ENCODE assay signal across 20 cellular contexts in the genomic region with DNA sequence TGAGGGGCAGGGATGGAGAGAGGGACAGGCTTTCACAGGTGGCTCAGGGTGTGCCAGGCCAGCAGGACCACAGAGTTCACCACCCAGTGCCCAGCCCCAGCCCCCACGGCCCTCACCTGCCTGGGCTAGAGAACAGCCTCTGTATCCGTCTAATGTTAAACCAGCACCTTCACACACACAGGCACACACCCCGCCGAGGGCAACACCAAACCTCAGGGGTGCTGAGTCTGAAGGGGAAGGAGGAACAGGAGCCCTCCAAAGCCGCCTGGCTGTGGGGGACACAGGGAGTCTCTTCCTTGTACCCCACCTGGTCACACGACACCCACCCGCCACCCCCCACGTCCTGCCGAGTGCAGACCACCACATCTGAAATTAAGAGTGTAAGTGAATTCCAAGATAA.
DNase-seq lines count a peak whose midpoint lies in the region; TF ChIP-seq lines count a peak whose summit lies in the region.
"Had no signal": no experiment of that assay in that cellular context is flagged by ENCODE, and none has a peak within 500 bp of the region (broad histone marks: within the 10 kb centered on the region; RNA-seq: fewer than 3 reads in every experiment).

No MANE protein-coding gene starts in this region.

- no peak overlapping the region for H3K27ac ChIP-seq in stomach
- H3K27ac ChIP-seq: BLaER1, C4-2B, GM23248 had no signal

- TF ChIP-seq CTCF in chondrocyte (IDR thresholded peaks at IDR 0.05) (no peak), stomach (IDR thresholded peaks at IDR 0.05) (no peak)

- H3K27me3 ChIP-seq in stomach, result peaks cover 0 to 66% (median 20%) of the 10 kb centered on the region in 3 donors
- H3K27me3 ChIP-seq: BLaER1 had no signal

- no peak overlapping the region for H3K27ac Mint-ChIP-seq in chondrocyte (ENCODE audit: unreplicated experiment)
- H3K27ac Mint-ChIP-seq in T-helper 2 cell treated with Interferon-gamma antibody and Interleukin-4, amounts not matched to agents 5 μg/mL and 100 μg/mL, for 36 hours, result no peak overlapping the region
- H3K27ac Mint-ChIP-seq: B cell; CD4-positive, CD25-positive, alpha-beta regulatory T cell; CD8-positive, alpha-beta T cell had no signal

- WGBS in stomach, 5 donors, result 49 to 80% (median 64%) methylated on average over 7 to 9 of the region's 9 CpGs

- DNase-seq in chondrocyte (ENCODE audit: low spot score), result peak; percentile 66
- peak; percentile 88 for DNase-seq in mesenteric fat pad (ENCODE audit: low spot score)
- peak; percentile 74 for DNase-seq in posterior vena cava (ENCODE audit: low spot score)
- peak; percentile 20 for DNase-seq in stomach
- DNase-seq in DMS79 (lab: John Stamatoyannopoulos, UW), result no peak
- DNase-seq in Ammon's horn (ENCODE audit: low spot score), result no peak
- DNase-seq in T-helper 2 cell treated with Interferon-gamma antibody and Interleukin-4, amounts not matched to agents 5 μg/mL and 100 μg/mL, for 36 hours (ENCODE audit: low spot score), result no peak
- DNase-seq: Caco-2; CD4-positive, CD25-positive, alpha-beta regulatory T cell; DMS153; EL; GDM1; GM23248; H7; HCEC 1CT had no signal

- no peak for TF ChIP-seq POLR2A in stomach (IDR thresholded peaks at IDR 0.05)

- intact Hi-C loops in posterior vena cava (cut with DNase I) (no loop called here), stomach (cut with DNase I; ENCODE audit: low total_unique reads) (no loop called here)

- H3K9me3 ChIP-seq in stomach, result no peaks in the 10 kb centered on the region
- H3K9me3 ChIP-seq: BLaER1, Caco-2 had no signal

- TF ChIP-seq EP300 in stomach (IDR thresholded peaks at IDR 0.05), result no peak

- H3K36me3 ChIP-seq in stomach, result no peaks in the 10 kb centered on the region
- H3K36me3 ChIP-seq: BLaER1 had no signal

- H3K4me1 ChIP-seq in stomach, result peaks cover 3 to 17% (median 13%) of the 10 kb centered on the region in 4 donors
- H3K4me1 ChIP-seq: Caco-2 had no signal

- H3K27me3 Mint-ChIP-seq in chondrocyte (ENCODE audit: low read depth), result no peaks in the 10 kb centered on the region
- no peaks in the 10 kb centered on the region for H3K27me3 Mint-ChIP-seq in T-helper 2 cell treated with Interferon-gamma antibody and Interleukin-4, amounts not matched to agents 5 μg/mL and 100 μg/mL, for 36 hours (ENCODE audit: low read depth)
- H3K27me3 Mint-ChIP-seq: B cell; CD4-positive, CD25-positive, alpha-beta regulatory T cell had no signal

- no peaks in the 10 kb centered on the region for H3K4me1 Mint-ChIP-seq in chondrocyte (ENCODE audit: low read depth)
- no peaks in the 10 kb centered on the region for H3K4me1 Mint-ChIP-seq in T-helper 2 cell treated with Interferon-gamma antibody and Interleukin-4, amounts not matched to agents 5 μg/mL and 100 μg/mL, for 36 hours (ENCODE audit: low read depth)
- H3K4me1 Mint-ChIP-seq: B cell; CD4-positive, CD25-positive, alpha-beta regulatory T cell had no signal

- no peaks in the 10 kb centered on the region for H3K36me3 Mint-ChIP-seq in chondrocyte (ENCODE audit: low read depth)
- H3K36me3 Mint-ChIP-seq in T-helper 2 cell treated with Interferon-gamma antibody and Interleukin-4, amounts not matched to agents 5 μg/mL and 100 μg/mL, for 36 hours (ENCODE audit: low read depth), result no peaks in the 10 kb centered on the region
- H3K36me3 Mint-ChIP-seq: CD4-positive, CD25-positive, alpha-beta regulatory T cell; CD8-positive, alpha-beta T cell had no signal

- no peak overlapping the region for H3K4me3 ChIP-seq in stomach
- H3K4me3 ChIP-seq: BLaER1, GM12878, GM23248 had no signal

- no peak overlapping the region for H3K4me3 Mint-ChIP-seq in chondrocyte (ENCODE audit: unreplicated experiment)
- no peak overlapping the region for H3K4me3 Mint-ChIP-seq in T-helper 2 cell treated with Interferon-gamma antibody and Interleukin-4, amounts not matched to agents 5 μg/mL and 100 μg/mL, for 36 hours
- H3K4me3 Mint-ChIP-seq: B cell; CD4-positive, CD25-positive, alpha-beta regulatory T cell; CD8-positive, alpha-beta T cell had no signal

- no peaks in the 10 kb centered on the region for H3K9me3 Mint-ChIP-seq in chondrocyte (ENCODE audit: low read depth)
- H3K9me3 Mint-ChIP-seq in T-helper 2 cell treated with Interferon-gamma antibody and Interleukin-4, amounts not matched to agents 5 μg/mL and 100 μg/mL, for 36 hours, result no peaks in the 10 kb centered on the region
- H3K9me3 Mint-ChIP-seq: CD4-positive, CD25-positive, alpha-beta regulatory T cell; CD8-positive, alpha-beta T cell had no signal

Comparison
In these comparisons a context has a peak if more than half of its experiments do, and no peak if none do; other contexts are left out.
1. DNase-seq: peak in chondrocyte (single experiment), mesenteric fat pad (single experiment), posterior vena cava (single experiment) and stomach (single experiment); none in DMS79 (single experiment), Ammon's horn (single experiment) and T-helper 2 cell treated with Interferon-gamma antibody and Interleukin-4, amounts not matched to agents 5 μg/mL and 100 μg/mL, for 36 hours (single experiment).